Comparison of ENCODE assay signal across 8 cellular contexts in the genomic region with DNA sequence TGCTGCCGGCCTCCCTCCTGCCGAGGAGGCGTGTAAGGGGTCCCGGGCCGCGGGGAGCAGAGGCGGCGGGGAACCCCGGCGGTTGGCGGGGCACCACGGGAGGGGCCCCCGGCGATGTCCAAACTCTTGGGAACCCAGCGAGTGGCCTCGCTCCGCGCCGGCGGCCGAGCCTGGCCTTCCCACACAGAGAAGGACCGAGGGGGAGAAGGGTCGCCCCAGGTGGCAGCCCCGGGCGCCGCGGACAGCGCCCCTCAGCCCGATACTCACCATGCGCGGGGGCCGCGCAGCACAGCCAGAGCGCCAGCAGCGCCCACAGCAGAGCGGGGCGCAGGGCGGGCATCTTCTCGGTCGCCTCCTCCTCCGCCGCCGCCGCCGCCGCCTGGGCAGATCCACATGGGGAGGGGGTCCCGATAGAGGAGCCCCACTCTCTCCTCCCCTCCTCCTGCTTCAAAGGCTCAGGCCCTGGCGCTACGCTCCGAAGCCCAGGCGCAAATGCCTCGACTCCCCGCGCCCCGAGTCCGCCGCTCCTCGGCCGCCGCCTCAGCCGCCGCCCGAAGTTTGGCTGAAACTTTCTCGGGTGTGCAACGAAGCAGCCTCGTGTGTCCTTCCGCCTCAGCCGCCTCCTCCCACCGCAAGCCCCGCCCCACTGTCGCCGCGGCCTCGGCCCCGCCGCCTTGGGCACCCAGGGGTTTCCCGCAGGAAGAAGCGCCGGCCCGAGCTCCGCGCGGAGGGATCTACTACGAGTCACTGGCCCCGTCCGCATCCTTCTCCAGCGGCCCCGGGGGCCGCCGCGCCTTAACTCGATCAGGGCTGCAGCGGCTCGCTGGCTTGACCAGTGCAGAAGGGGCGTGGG. TPM values are rescaled to one million over a fixed set of nuclear protein-coding genes. Genes with fewer than 3 reads are reported as not detected.
A peak's percentile ranks its signal among the peaks of the same experiment; 100 is the strongest.
DNase-seq lines count a peak whose midpoint lies in the region; ATAC-seq and TF ChIP-seq lines count a peak whose summit lies in the region.
"Not testable (repeated sequence)": the region's sequence is repeated elsewhere in the genome, so short reads cannot be mapped to it uniquely, and the experiment has no call there.

Gene NOTCH2 (minus strand): TSS at position 596 of the 853 bp plus-strand sequence. CDS start 256 bp downstream, at position 340.

- not testable (repeated sequence) for H3K4me1 ChIP-seq in ascending aorta

- not testable (repeated sequence) for H3K27ac Mint-ChIP-seq in nephron

- not testable (repeated sequence) for TF ChIP-seq CTCF in C4-2B (conservative IDR thresholded peaks at IDR 0.05); ascending aorta (IDR thresholded peaks at IDR 0.05); nephron (IDR thresholded peaks at IDR 0.05; ENCODE audit: unreplicated experiment in 3 of 3)

- peaks cover 11% of the 10 kb centered on the region for H3K4me1 Mint-ChIP-seq in nephron

- H3K36me3 Mint-ChIP-seq in nephron (ENCODE audit: low read depth) = not testable (repeated sequence)

- DNase-seq in NK-92 treated with Interleukin-12 subunit alpha and Interleukin-12 subunit beta, amount 100 ng/mL, for 24 hours (lab: John Stamatoyannopoulos, UW) = peak; percentile 49
- peak; percentile 61 for DNase-seq in activated CD4-positive, alpha-beta T cell treated with anti-CD3 and anti-CD28 coated beads for 1 hour
- DNase-seq in ascending aorta (ENCODE audit: low spot score in 2 of 2) = peak; percentile 10 to 71
- peak in 41 of 42 donors; percentile 4 to 73 (median 46) for DNase-seq in head of caudate nucleus
- DNase-seq in stimulated activated CD8-positive, alpha-beta memory T cell treated with anti-CD3 and anti-CD28 coated beads, Interleukin-12 subunit alpha, Interleukin-12 subunit beta, amount 100 ng/mL, for 24 hours (ENCODE audit: extremely low read depth) = peak; percentile 22

- not testable (repeated sequence) for H3K9me3 Mint-ChIP-seq in nephron

- ATAC-seq in HG02588 (IDR thresholded peaks at IDR 0.05; ENCODE audit: unreplicated experiment) = peak; percentile 58

- intact Hi-C loops in ascending aorta (cut with DNase I); head of caudate nucleus (cut with DNase I): not testable (repeated sequence)

- H3K27ac ChIP-seq in C4-2B = peak within 1 kb of the TSS; percentile 78
- H3K27ac ChIP-seq in ascending aorta = peak within 1 kb of the TSS; percentile 93 to 97

- H3K27me3 ChIP-seq in ascending aorta = not testable (repeated sequence)

- H3K9me3 ChIP-seq in ascending aorta = not testable (repeated sequence)

- not testable (repeated sequence) for H3K27me3 Mint-ChIP-seq in nephron (ENCODE audit: low read depth)

- H3K4me3 Mint-ChIP-seq in nephron = peak within 1 kb of the TSS; percentile 68 to 77 (median 72)

- H3K4me3 ChIP-seq in ascending aorta = peak within 1 kb of the TSS; percentile 57 to 91

- H3K36me3 ChIP-seq in ascending aorta = not testable (repeated sequence)

RNA-seq across cellular contexts. Expression of gene NOTCH2, which starts in this region (rescaled TPM):
- 80.4 TPM for total RNA-seq in ascending aorta

Comparison
In these comparisons a context has a peak if more than half of its experiments do, and no peak if none do; other contexts are left out.
1. Peak in every context shown above with its lines: DNase-seq, ATAC-seq, H3K4me3 ChIP-seq and H3K27ac ChIP-seq.